ENCODE assay signal across 1 cellular context in genomic region chr6:49530141-49530775, GRCh38.
TF ChIP-seq lines count a peak whose summit lies in the region.

No MANE protein-coding gene starts in this region.

TF ChIP-seq in H1, 55 proteins besides CTCF, POLR2A, EP300 and RAD21 (continued from another document):
- no peak for TF ChIP-seq CHD7 (IDR thresholded peaks at IDR 0.05; ENCODE audit: insufficient replicate concordance, low read length)
- TF ChIP-seq GABPA (IDR thresholded peaks at IDR 0.05; ENCODE audit: borderline replicate concordance, insufficient read depth, low read length), result no peak
- TF ChIP-seq CEBPB (IDR thresholded peaks at IDR 0.05; ENCODE audit: low read depth, low read length), result no peak
- TF ChIP-seq RFX5 (IDR thresholded peaks at IDR 0.05; ENCODE audit: borderline replicate concordance, low read depth, low read length), result no peak
- no peak for TF ChIP-seq SP1 (IDR thresholded peaks at IDR 0.05; ENCODE audit: low read depth, low read length)
